9 cellular contexts compared by ENCODE assay signal in genomic region chr6:126063512-126064146, GRCh38.
DNase-seq lines count a peak whose midpoint lies in the region; ATAC-seq, FAIRE-seq and TF ChIP-seq lines count a peak whose summit lies in the region.
"Had no signal": no experiment of that assay in that cellular context is flagged by ENCODE, and none has a peak within 500 bp of the region (broad histone marks: within the 10 kb centered on the region; RNA-seq: fewer than 3 reads in every experiment).

No MANE protein-coding gene starts in this region.

- H2BK12ac ChIP-seq in H1 (ENCODE audit: low read depth, low read length) = no peak overlapping the region

- H3K27ac ChIP-seq in H1 (ENCODE audit: low read depth, low read length) = no peak overlapping the region

- CTCF ChIA-PET in H1 (lab: Charles Lee; ENCODE audit: partially characterized antibody) = interaction anchor here (0.8 to 1.5 kb wide), 3 partner anchors 8 to 65 kb away, joined by 3 to 4 read pairs (median 4); no protein-coding TSS in a partner anchor

- H4K5ac ChIP-seq in H1 (ENCODE audit: insufficient read length, low read depth, low read length) = no peak overlapping the region

- no peak overlapping the region for H2BK5ac ChIP-seq in H1 (ENCODE audit: low read depth, low read length)

- H3K4me3 ChIP-seq in H1 (ENCODE audit: extremely low read depth in 1 of 4, insufficient read depth in 2 of 4, low read depth in 3 of 4, low read length in 4 of 4) = no peak overlapping the region

- TF ChIP-seq CTCF in H1 (IDR thresholded peaks at IDR 0.05; ENCODE audit: control extremely low read depth in 1 of 3, insufficient read depth in 1 of 3, low read depth in 1 of 3, low read length in 3 of 3) = no peak

- no peak overlapping the region for H2BK15ac ChIP-seq in H1 (ENCODE audit: low read length)

- no peak overlapping the region for H3K18ac ChIP-seq in H1 (ENCODE audit: extremely low read depth, low read length)

- no peaks in the 10 kb centered on the region for H3K4me1 ChIP-seq in H1 (replicated peaks in 1 of 4; ENCODE audit: control insufficient read depth in 3 of 4, insufficient read depth in 4 of 4, low read length in 3 of 4)

- no peak overlapping the region for H2AFZ ChIP-seq in H1 (ENCODE audit: low read length)

- no peak overlapping the region for H2BK120ac ChIP-seq in H1 (replicated peaks; ENCODE audit: low read depth, low read length)

- TF ChIP-seq EP300 in H1 (IDR thresholded peaks at IDR 0.05; ENCODE audit: borderline replicate concordance in 1 of 2, low read depth in 2 of 2, low read length in 2 of 2) = no peak

- H3K9ac ChIP-seq in H1 (replicated peaks in 1 of 4; ENCODE audit: extremely low read depth in 1 of 4, low read depth in 3 of 4, low read length in 3 of 4) = no peak overlapping the region

- TF ChIP-seq RAD21 in H1 (IDR thresholded peaks at IDR 0.05 in 1 of 2, conservative IDR thresholded peaks at IDR 0.05 in 1 of 2; ENCODE audit: low read depth in 2 of 2, low read length in 2 of 2) = no peak

- H3K79me2 ChIP-seq in H1 (ENCODE audit: control insufficient read depth in 1 of 2, insufficient read depth in 2 of 2, low read length in 2 of 2) = no peaks in the 10 kb centered on the region

- H3K36me3 ChIP-seq in H1 (ENCODE audit: control insufficient read depth in 2 of 4, insufficient read depth in 4 of 4, low read length in 3 of 4) = peaks cover 0 to 3% (median 0%) of the 10 kb centered on the region in 4 experiments; a peak in 3 of 8 replicates

- H3K27me3 ChIP-seq in H1 (replicated peaks in 1 of 4; ENCODE audit: control insufficient read depth in 3 of 4, extremely low read depth in 1 of 4, insufficient read depth in 3 of 4, low read length in 3 of 4) = no peaks in the 10 kb centered on the region

- no peak overlapping the region for H2BK20ac ChIP-seq in H1 (ENCODE audit: low read length)

- H3K23ac ChIP-seq in H1 (ENCODE audit: insufficient read length) = no peak overlapping the region

- TF ChIP-seq POLR2A in H1 (IDR thresholded peaks at IDR 0.05; ENCODE audit: control extremely low read depth in 1 of 2, low read depth in 2 of 2, low read length in 2 of 2) = no peak

- no peaks in the 10 kb centered on the region for H4K20me1 ChIP-seq in H1 (replicated peaks in 1 of 2; ENCODE audit: control insufficient read depth in 1 of 2, insufficient read depth in 2 of 2, low read length in 2 of 2)

- no peaks in the 10 kb centered on the region for H3K79me1 ChIP-seq in H1 (ENCODE audit: low read depth, low read length)

- H3K9me3 ChIP-seq in H1 (ENCODE audit: insufficient read depth in 2 of 2, low read depth in 1 of 2, low read length in 1 of 2) = no peaks in the 10 kb centered on the region

- peak; percentile 53 for ATAC-seq in HG03469 (IDR thresholded peaks at IDR 0.05; ENCODE audit: unreplicated experiment)

- H3K4me2 ChIP-seq in H1 (ENCODE audit: insufficient read depth in 1 of 2, low read depth in 2 of 2, low read length in 2 of 2) = no peak overlapping the region; a peak in 1 of 4 replicates

- POLR2A ChIA-PET in H1 (lab: Charles Lee; ENCODE audit: partially characterized antibody) = interaction anchor here (1.1 to 1.2 kb wide), 3 partner anchors 8 to 78 kb away, joined by 3 to 7 read pairs (median 3); partner anchors contain the start of gene TRMT11

- no peak overlapping the region for H4K8ac ChIP-seq in H1 (ENCODE audit: extremely low read depth, insufficient read depth, low read length)

- DNase-seq in NCI-H748 (lab: John Stamatoyannopoulos, UW; ENCODE audit: unreplicated experiment) (peak; percentile 1), NCI-H748 treated with DMSO at 0.1 percent for 48 hours (lab: John Stamatoyannopoulos, UW) (no peak), H1 (ENCODE audit: low read depth in 1 of 2, low spot score in 2 of 2) (peak in 1 of 2 experiments; percentile 1), HUDEP-2 (lab: John Stamatoyannopoulos, UW; ENCODE audit: unreplicated experiment in 76 of 76) (no peak), mesenteric fat pad (ENCODE audit: low spot score) (no peak), medulla oblongata (ENCODE audit: extremely low spot score) (no peak), NCI-H1930 (lab: John Stamatoyannopoulos, UW) (no peak)
- DNase-seq: activated T-cell treated with anti-CD3 and anti-CD28 coated beads, Interleukin-2, amount 50 U/mL, for 48 hours had no signal

- H3K14ac ChIP-seq in H1 (ENCODE audit: insufficient read length) = no peak overlapping the region

- no peak overlapping the region for H3K4ac ChIP-seq in H1 (replicated peaks; ENCODE audit: insufficient read length, low read depth, low read length)

- no peaks in the 10 kb centered on the region for H3K23me2 ChIP-seq in H1 (ENCODE audit: low read depth, low read length)

- no peak overlapping the region for H4K91ac ChIP-seq in H1 (replicated peaks; ENCODE audit: insufficient read length, low read length)

- 80% methylated on average over 6 of the region's 6 CpGs; no CpG with 5 or more reads in 1 of the 2 experiments for WGBS in H1 (ENCODE audit: extremely low coverage in 1 of 2, insufficient coverage in 1 of 2, insufficient read length in 1 of 2, insufficient replicate concordance in 2 of 2, low coverage in 1 of 2, low lambda C conversion rate in 2 of 2, missing lambda C conversion rate in 1 of 2), 2 experiments

- no peak overlapping the region for H2AK5ac ChIP-seq in H1 (ENCODE audit: low read depth, low read length)

- FAIRE-seq in H1 (lab: Jason Lieb, UNC) = peak; percentile 70

- H3K56ac ChIP-seq in H1 (replicated peaks; ENCODE audit: insufficient read length, low read depth, low read length) = no peak overlapping the region

TF ChIP-seq in H1, 55 proteins besides CTCF, POLR2A, EP300 and RAD21:
- TF ChIP-seq CREB1 (IDR thresholded peaks at IDR 0.05) (no peak), TEAD4 (IDR thresholded peaks at IDR 0.05; ENCODE audit: low read depth, low read length) (no peak), BCL11A (IDR thresholded peaks at IDR 0.05; ENCODE audit: low read depth in 2 of 2, low read length in 2 of 2) (no peak), SRF (IDR thresholded peaks at IDR 0.05; ENCODE audit: low read depth, low read length) (no peak), TBP (IDR thresholded peaks at IDR 0.05; ENCODE audit: low read depth, low read length) (no peak)
